In the genomic region with DNA sequence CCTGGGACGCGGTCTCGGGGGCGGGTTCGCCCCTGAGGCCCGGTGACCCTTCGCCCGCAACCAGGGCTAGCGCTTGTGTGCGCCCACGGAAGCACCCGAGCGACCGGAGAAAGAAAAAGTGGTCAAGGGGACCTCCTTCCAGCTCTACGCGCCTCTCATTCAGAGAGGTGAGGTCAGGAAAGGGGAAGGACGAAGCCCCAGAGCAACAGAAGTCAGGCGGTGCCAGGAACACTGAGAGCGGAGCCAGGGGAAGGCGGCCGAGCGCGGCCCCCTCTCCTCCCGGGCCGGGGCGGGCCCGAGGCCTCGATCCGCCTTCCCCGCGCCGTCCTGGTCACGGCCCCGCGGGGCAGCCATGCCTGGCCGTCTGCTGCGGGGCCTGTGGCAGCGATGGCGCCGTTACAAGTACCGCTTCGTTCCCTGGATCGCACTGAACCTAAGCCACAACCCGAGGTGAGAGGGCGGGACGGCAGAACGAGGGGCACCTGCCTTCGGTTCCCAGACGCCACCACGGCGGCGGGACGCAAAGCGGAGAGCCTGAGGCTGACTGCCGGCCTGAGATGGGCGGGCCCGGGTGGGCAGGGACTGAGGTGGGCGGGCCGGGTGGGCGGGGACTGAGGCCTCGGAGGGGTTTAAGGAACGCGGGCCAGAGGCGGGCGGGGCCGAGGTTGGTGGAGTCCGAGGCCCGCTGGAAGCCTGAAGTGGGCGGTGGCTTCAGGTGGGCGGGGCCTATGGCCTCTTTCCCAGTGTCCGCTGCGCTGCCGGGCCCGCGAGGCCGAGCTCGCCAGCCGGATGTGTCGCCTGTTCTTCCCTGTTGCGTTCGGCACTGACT, we compare ENCODE assay signal across 1 cellular context.
TF ChIP-seq lines count a peak whose summit lies in the region.

A gene with protein sequence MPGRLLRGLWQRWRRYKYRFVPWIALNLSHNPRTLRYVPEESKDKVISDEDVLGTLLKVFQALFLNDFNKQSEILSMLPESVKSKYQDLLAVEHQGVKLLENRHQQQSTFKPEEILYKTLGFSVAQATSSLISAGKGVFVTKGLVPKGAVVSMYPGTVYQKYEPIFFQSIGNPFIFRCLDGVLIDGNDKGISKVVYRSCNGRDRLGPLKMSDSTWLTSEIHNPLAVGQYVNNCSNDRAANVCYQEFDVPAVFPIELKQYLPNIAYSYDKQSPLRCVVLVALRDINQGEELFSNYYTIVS (plus strand): TSS at position 303 of the 829 bp plus-strand sequence. CDS start 50 bp downstream, at position 353.

TF ChIP-seq in HepG2, 621 proteins besides CTCF, POLR2A, EP300 and RAD21 (continued from another document and continues in another):
- TF ChIP-seq, protein P1, sequence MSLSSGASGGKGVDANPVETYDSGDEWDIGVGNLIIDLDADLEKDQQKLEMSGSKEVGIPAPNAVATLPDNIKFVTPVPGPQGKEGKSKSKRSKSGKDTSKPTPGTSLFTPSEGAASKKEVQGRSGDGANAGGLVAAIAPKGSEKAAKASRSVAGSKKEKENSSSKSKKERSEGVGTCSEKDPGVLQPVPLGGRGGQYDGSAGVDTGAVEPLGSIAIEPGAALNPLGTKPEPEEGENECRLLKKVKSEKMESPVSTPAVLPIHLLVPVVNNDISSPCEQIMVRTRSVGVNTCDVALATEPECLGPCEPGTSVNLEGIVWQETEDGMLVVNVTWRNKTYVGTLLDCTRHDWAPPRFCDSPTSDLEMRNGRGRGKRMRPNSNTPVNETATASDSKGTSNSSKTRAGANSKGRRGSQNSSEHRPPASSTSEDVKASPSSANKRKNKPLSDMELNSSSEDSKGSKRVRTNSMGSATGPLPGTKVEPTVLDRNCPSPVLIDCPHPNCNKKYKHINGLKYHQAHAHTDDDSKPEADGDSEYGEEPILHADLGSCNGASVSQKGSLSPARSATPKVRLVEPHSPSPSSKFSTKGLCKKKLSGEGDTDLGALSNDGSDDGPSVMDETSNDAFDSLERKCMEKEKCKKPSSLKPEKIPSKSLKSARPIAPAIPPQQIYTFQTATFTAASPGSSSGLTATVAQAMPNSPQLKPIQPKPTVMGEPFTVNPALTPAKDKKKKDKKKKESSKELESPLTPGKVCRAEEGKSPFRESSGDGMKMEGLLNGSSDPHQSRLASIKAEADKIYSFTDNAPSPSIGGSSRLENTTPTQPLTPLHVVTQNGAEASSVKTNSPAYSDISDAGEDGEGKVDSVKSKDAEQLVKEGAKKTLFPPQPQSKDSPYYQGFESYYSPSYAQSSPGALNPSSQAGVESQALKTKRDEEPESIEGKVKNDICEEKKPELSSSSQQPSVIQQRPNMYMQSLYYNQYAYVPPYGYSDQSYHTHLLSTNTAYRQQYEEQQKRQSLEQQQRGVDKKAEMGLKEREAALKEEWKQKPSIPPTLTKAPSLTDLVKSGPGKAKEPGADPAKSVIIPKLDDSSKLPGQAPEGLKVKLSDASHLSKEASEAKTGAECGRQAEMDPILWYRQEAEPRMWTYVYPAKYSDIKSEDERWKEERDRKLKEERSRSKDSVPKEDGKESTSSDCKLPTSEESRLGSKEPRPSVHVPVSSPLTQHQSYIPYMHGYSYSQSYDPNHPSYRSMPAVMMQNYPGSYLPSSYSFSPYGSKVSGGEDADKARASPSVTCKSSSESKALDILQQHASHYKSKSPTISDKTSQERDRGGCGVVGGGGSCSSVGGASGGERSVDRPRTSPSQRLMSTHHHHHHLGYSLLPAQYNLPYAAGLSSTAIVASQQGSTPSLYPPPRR (CRISPR knock-in tag; IDR thresholded peaks at IDR 0.05; ENCODE audit: borderline replicate concordance): no peak; the same call in 1 of the 2 replicates
- TF ChIP-seq, protein P2, sequence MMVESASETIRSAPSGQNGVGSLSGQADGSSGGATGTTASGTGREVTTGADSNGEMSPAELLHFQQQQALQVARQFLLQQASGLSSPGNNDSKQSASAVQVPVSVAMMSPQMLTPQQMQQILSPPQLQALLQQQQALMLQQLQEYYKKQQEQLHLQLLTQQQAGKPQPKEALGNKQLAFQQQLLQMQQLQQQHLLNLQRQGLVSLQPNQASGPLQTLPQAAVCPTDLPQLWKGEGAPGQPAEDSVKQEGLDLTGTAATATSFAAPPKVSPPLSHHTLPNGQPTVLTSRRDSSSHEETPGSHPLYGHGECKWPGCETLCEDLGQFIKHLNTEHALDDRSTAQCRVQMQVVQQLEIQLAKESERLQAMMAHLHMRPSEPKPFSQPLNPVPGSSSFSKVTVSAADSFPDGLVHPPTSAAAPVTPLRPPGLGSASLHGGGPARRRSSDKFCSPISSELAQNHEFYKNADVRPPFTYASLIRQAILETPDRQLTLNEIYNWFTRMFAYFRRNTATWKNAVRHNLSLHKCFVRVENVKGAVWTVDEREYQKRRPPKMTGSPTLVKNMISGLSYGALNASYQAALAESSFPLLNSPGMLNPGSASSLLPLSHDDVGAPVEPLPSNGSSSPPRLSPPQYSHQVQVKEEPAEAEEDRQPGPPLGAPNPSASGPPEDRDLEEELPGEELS (CRISPR knock-in tag; IDR thresholded peaks at IDR 0.05): 0 out of 2 replicates have a peak, but pooled peaks have one; percentile 28
- TF ChIP-seq CENPT (CRISPR knock-in tag; IDR thresholded peaks at IDR 0.05; ENCODE audit: low read depth): no peak
- peak; percentile 44; the same call in 1 of the 2 replicates for TF ChIP-seq ZNF235 (CRISPR knock-in tag; IDR thresholded peaks at IDR 0.05; ENCODE audit: borderline replicate concordance)
- TF ChIP-seq ZSCAN25 (CRISPR knock-in tag; IDR thresholded peaks at IDR 0.05): 0 out of 2 replicates have a peak, but pooled peaks have one; percentile 40
- TF ChIP-seq KMT2B (CRISPR knock-in tag; IDR thresholded peaks at IDR 0.05): peak; percentile 73; the same call in 1 of the 2 replicates
- TF ChIP-seq, protein P3, sequence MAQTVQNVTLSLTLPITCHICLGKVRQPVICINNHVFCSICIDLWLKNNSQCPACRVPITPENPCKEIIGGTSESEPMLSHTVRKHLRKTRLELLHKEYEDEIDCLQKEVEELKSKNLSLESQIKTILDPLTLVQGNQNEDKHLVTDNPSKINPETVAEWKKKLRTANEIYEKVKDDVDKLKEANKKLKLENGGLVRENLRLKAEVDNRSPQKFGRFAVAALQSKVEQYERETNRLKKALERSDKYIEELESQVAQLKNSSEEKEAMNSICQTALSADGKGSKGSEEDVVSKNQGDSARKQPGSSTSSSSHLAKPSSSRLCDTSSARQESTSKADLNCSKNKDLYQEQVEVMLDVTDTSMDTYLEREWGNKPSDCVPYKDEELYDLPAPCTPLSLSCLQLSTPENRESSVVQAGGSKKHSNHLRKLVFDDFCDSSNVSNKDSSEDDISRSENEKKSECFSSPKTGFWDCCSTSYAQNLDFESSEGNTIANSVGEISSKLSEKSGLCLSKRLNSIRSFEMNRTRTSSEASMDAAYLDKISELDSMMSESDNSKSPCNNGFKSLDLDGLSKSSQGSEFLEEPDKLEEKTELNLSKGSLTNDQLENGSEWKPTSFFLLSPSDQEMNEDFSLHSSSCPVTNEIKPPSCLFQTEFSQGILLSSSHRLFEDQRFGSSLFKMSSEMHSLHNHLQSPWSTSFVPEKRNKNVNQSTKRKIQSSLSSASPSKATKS (CRISPR knock-in tag; IDR thresholded peaks at IDR 0.05): no peak
- TF ChIP-seq SALL2 (CRISPR knock-in tag; IDR thresholded peaks at IDR 0.05): peak; percentile 57; the same call in 1 of the 2 replicates
- TF ChIP-seq ZKSCAN1 (IDR thresholded peaks at IDR 0.05; ENCODE audit: low read length): no peak
- TF ChIP-seq, protein P4, sequence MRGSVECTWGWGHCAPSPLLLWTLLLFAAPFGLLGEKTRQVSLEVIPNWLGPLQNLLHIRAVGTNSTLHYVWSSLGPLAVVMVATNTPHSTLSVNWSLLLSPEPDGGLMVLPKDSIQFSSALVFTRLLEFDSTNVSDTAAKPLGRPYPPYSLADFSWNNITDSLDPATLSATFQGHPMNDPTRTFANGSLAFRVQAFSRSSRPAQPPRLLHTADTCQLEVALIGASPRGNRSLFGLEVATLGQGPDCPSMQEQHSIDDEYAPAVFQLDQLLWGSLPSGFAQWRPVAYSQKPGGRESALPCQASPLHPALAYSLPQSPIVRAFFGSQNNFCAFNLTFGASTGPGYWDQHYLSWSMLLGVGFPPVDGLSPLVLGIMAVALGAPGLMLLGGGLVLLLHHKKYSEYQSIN (CRISPR knock-in tag; IDR thresholded peaks at IDR 0.05; ENCODE audit: borderline replicate concordance): no peak
- no peak; the same call in 1 of the 2 replicates for TF ChIP-seq ZNF776 (CRISPR knock-in tag; IDR thresholded peaks at IDR 0.05)
- TF ChIP-seq EED (CRISPR knock-in tag; IDR thresholded peaks at IDR 0.05): no peak; the same call in 1 of the 2 replicates
- no peak for TF ChIP-seq NONO (IDR thresholded peaks at IDR 0.05)
- peak; percentile 53 for TF ChIP-seq NONO (CRISPR knock-in tag; conservative IDR thresholded peaks at IDR 0.05)
- TF ChIP-seq, protein P5, sequence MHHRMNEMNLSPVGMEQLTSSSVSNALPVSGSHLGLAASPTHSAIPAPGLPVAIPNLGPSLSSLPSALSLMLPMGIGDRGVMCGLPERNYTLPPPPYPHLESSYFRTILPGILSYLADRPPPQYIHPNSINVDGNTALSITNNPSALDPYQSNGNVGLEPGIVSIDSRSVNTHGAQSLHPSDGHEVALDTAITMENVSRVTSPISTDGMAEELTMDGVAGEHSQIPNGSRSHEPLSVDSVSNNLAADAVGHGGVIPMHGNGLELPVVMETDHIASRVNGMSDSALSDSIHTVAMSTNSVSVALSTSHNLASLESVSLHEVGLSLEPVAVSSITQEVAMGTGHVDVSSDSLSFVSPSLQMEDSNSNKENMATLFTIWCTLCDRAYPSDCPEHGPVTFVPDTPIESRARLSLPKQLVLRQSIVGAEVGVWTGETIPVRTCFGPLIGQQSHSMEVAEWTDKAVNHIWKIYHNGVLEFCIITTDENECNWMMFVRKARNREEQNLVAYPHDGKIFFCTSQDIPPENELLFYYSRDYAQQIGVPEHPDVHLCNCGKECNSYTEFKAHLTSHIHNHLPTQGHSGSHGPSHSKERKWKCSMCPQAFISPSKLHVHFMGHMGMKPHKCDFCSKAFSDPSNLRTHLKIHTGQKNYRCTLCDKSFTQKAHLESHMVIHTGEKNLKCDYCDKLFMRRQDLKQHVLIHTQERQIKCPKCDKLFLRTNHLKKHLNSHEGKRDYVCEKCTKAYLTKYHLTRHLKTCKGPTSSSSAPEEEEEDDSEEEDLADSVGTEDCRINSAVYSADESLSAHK (CRISPR knock-in tag; IDR thresholded peaks at IDR 0.05; ENCODE audit: borderline replicate concordance): no peak
- TF ChIP-seq TBX2 (CRISPR knock-in tag; IDR thresholded peaks at IDR 0.05; ENCODE audit: borderline replicate concordance): no peak; the same call in none of the 2 replicates
- TF ChIP-seq, protein P6, sequence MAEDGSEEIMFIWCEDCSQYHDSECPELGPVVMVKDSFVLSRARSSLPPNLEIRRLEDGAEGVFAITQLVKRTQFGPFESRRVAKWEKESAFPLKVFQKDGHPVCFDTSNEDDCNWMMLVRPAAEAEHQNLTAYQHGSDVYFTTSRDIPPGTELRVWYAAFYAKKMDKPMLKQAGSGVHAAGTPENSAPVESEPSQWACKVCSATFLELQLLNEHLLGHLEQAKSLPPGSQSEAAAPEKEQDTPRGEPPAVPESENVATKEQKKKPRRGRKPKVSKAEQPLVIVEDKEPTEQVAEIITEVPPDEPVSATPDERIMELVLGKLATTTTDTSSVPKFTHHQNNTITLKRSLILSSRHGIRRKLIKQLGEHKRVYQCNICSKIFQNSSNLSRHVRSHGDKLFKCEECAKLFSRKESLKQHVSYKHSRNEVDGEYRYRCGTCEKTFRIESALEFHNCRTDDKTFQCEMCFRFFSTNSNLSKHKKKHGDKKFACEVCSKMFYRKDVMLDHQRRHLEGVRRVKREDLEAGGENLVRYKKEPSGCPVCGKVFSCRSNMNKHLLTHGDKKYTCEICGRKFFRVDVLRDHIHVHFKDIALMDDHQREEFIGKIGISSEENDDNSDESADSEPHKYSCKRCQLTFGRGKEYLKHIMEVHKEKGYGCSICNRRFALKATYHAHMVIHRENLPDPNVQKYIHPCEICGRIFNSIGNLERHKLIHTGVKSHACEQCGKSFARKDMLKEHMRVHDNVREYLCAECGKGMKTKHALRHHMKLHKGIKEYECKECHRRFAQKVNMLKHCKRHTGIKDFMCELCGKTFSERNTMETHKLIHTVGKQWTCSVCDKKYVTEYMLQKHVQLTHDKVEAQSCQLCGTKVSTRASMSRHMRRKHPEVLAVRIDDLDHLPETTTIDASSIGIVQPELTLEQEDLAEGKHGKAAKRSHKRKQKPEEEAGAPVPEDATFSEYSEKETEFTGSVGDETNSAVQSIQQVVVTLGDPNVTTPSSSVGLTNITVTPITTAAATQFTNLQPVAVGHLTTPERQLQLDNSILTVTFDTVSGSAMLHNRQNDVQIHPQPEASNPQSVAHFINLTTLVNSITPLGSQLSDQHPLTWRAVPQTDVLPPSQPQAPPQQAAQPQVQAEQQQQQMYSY (CRISPR knock-in tag; IDR thresholded peaks at IDR 0.05): no peak
- TF ChIP-seq ZNF121 (CRISPR knock-in tag; IDR thresholded peaks at IDR 0.05): no peak
- TF ChIP-seq ZNF460 (CRISPR knock-in tag; IDR thresholded peaks at IDR 0.05; ENCODE audit: borderline replicate concordance): no peak
- TF ChIP-seq ZNF326 (CRISPR knock-in tag; IDR thresholded peaks at IDR 0.05; ENCODE audit: borderline replicate concordance): no peak
- peak; percentile 62 for TF ChIP-seq HNRNPLL (IDR thresholded peaks at IDR 0.05; ENCODE audit: low read depth, low read length, poor library complexity, severe bottlenecking)
- TF ChIP-seq NR1H2 (CRISPR knock-in tag; IDR thresholded peaks at IDR 0.05; ENCODE audit: borderline replicate concordance, low read depth): 0 out of 2 replicates have a peak, but pooled peaks have one; percentile 50
- no peak for TF ChIP-seq ZBTB3 (CRISPR knock-in tag; IDR thresholded peaks at IDR 0.05; ENCODE audit: borderline replicate concordance, low read depth)
- no peak for TF ChIP-seq FLYWCH1 (CRISPR knock-in tag; IDR thresholded peaks at IDR 0.05)
- no peak for TF ChIP-seq ASH2L (IDR thresholded peaks at IDR 0.05; ENCODE audit: insufficient read length, low read depth, low read length)
- TF ChIP-seq ZNF879 (CRISPR knock-in tag; IDR thresholded peaks at IDR 0.05): 0 out of 2 replicates have a peak, but pooled peaks have one; percentile 48
- TF ChIP-seq BHLHE40 (IDR thresholded peaks at IDR 0.05; ENCODE audit: low read length): no peak; the same call in 1 of the 2 replicates
- no peak for TF ChIP-seq ZNF678 (CRISPR knock-in tag; IDR thresholded peaks at IDR 0.05)
- no peak for TF ChIP-seq KAT2B (IDR thresholded peaks at IDR 0.05; ENCODE audit: borderline replicate concordance, low read depth, low read length)
- TF ChIP-seq PRPF4 (IDR thresholded peaks at IDR 0.05; ENCODE audit: low read depth, low read length, poor library complexity, severe bottlenecking): no peak
- no peak for TF ChIP-seq ZNF530 (CRISPR knock-in tag; IDR thresholded peaks at IDR 0.05; ENCODE audit: low read depth)
- TF ChIP-seq NCOA1 (CRISPR knock-in tag; IDR thresholded peaks at IDR 0.05): no peak
- TF ChIP-seq TEAD2 (CRISPR knock-in tag; IDR thresholded peaks at IDR 0.05): no peak
- 0 out of 2 replicates have a peak, but pooled peaks have one; percentile 18 for TF ChIP-seq ZNF878 (CRISPR knock-in tag; IDR thresholded peaks at IDR 0.05)
- no peak for TF ChIP-seq ZNF205 (CRISPR knock-in tag; IDR thresholded peaks at IDR 0.05)
- no peak; the same call in 1 of the 2 replicates for TF ChIP-seq BRD4 (CRISPR knock-in tag; IDR thresholded peaks at IDR 0.05)
- peak; percentile 35; the same call in 1 of the 2 replicates for TF ChIP-seq HDAC2 (CRISPR knock-in tag; IDR thresholded peaks at IDR 0.05)
- no peak for TF ChIP-seq SATB2 (CRISPR knock-in tag; IDR thresholded peaks at IDR 0.05)
- peak; percentile 74 for TF ChIP-seq ETV5 (CRISPR knock-in tag; IDR thresholded peaks at IDR 0.05; ENCODE audit: borderline replicate concordance)
- TF ChIP-seq HOXA7 (CRISPR knock-in tag; IDR thresholded peaks at IDR 0.05): no peak
- no peak for TF ChIP-seq NFRKB (IDR thresholded peaks at IDR 0.05)
- TF ChIP-seq CBX2 (IDR thresholded peaks at IDR 0.05; ENCODE audit: low read depth, low read length): no peak
- TF ChIP-seq CBX2 (CRISPR knock-in tag; IDR thresholded peaks at IDR 0.05; ENCODE audit: low read depth): no peak
- no peak for TF ChIP-seq NR2F2 (IDR thresholded peaks at IDR 0.05; ENCODE audit: borderline replicate concordance, low read depth)
- TF ChIP-seq ZNF468 (CRISPR knock-in tag; IDR thresholded peaks at IDR 0.05): no peak
